In the genomic region with DNA sequence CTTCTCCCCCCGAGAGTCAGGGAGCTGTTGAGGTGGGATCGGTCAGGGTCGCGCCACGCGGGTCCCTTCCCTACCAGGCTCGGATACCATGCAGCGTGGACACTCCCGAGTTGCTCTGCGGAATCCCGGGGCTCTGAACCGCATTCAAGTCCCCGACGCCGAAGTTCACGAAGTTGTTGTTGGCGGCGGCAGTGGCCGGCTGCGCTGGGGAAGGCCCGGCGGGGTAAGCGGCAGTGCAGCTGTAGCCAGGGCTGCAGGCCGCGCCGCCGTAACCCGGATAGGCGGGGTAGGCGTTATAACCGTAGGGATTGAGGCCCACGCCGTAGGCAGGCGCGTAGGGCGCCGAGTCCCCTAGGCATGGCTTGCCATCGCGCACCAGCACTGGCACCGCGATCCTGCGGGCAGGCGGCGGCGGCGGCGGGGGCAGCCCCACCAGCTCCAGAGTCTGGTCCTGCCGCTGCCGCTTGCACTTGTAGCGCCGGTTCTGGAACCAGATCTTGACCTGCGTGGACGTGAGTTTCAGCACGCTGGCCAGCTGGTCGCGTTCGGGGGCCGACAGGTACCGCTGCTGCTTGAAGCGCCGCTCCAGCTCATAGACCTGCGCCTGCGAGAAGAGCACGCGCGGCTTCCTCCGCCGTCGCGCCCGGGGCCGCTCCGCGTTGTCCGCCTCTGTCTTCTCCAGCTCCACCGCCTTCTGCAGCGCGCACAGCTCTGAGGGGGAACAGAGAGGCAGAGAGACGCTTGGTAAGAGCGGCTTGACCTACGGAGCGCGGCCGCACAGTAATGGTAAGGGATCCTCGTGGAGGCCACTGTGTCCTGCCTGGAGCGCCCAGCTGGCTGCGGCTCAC, we compare ENCODE assay signal across 12 cellular contexts.
A peak's percentile ranks its signal among the peaks of the same experiment; 100 is the strongest.
DNase-seq lines count a peak whose midpoint lies in the region; ATAC-seq lines count a peak whose summit lies in the region.
"Had no signal": no experiment of that assay in that cellular context is flagged by ENCODE, and none has a peak within 500 bp of the region (broad histone marks: within the 10 kb centered on the region; RNA-seq: fewer than 3 reads in every experiment).

No MANE protein-coding gene starts in this region.

- H3K9me3 Mint-ChIP-seq in activated T-cell treated with anti-CD3 and anti-CD28 coated beads, Interleukin-2, amount 50 U/mL, for 24 hours, result no peaks in the 10 kb centered on the region
- no peaks in the 10 kb centered on the region for H3K9me3 Mint-ChIP-seq in activated naive CD8-positive, alpha-beta T cell (ENCODE audit: low read depth)
- H3K9me3 Mint-ChIP-seq in stimulated activated effector memory CD8-positive, alpha-beta T cell treated with anti-CD3 and anti-CD28 coated beads, Interleukin-12 subunit alpha, Interleukin-12 subunit beta, amount 100 ng/mL, for 72 hours, result no peaks in the 10 kb centered on the region
- H3K9me3 Mint-ChIP-seq: activated B cell treated with CpG ODN at 0.5 μM for 24 hours; natural killer cell treated with Interleukin-12 subunit alpha and Interleukin-12 subunit beta and Interleukin-15 and Interleukin-18, amount 100 ng/mL, for 72 hours had no signal

- H3K27me3 Mint-ChIP-seq in activated T-cell treated with anti-CD3 and anti-CD28 coated beads, Interleukin-2, amount 50 U/mL, for 24 hours, result peaks cover 97% of the 10 kb centered on the region
- H3K27me3 Mint-ChIP-seq in activated naive CD8-positive, alpha-beta T cell, result peaks cover 60% of the 10 kb centered on the region

- H3K36me3 Mint-ChIP-seq in activated T-cell treated with anti-CD3 and anti-CD28 coated beads, Interleukin-2, amount 50 U/mL, for 24 hours (ENCODE audit: low read depth), result no peaks in the 10 kb centered on the region
- no peaks in the 10 kb centered on the region for H3K36me3 Mint-ChIP-seq in activated naive CD8-positive, alpha-beta T cell
- H3K36me3 Mint-ChIP-seq in stimulated activated effector memory CD8-positive, alpha-beta T cell treated with anti-CD3 and anti-CD28 coated beads, Interleukin-12 subunit alpha, Interleukin-12 subunit beta, amount 100 ng/mL, for 72 hours, result peaks cover 7% of the 10 kb centered on the region
- H3K36me3 Mint-ChIP-seq: natural killer cell treated with Interleukin-12 subunit alpha and Interleukin-12 subunit beta and Interleukin-15 and Interleukin-18, amount 100 ng/mL, for 72 hours had no signal

- peaks cover 51% of the 10 kb centered on the region for H3K4me1 Mint-ChIP-seq in activated T-cell treated with anti-CD3 and anti-CD28 coated beads, Interleukin-2, amount 50 U/mL, for 24 hours (ENCODE audit: low read depth)
- peaks cover 46% of the 10 kb centered on the region for H3K4me1 Mint-ChIP-seq in activated naive CD8-positive, alpha-beta T cell (ENCODE audit: low read depth)
- peaks cover 49% of the 10 kb centered on the region for H3K4me1 Mint-ChIP-seq in stimulated activated effector memory CD8-positive, alpha-beta T cell treated with anti-CD3 and anti-CD28 coated beads, Interleukin-12 subunit alpha, Interleukin-12 subunit beta, amount 100 ng/mL, for 72 hours

- peak overlapping the region; percentile 41 for H3K4me3 Mint-ChIP-seq in activated T-cell treated with anti-CD3 and anti-CD28 coated beads, Interleukin-2, amount 50 U/mL, for 24 hours
- peak overlapping the region; percentile 35 for H3K4me3 Mint-ChIP-seq in activated naive CD8-positive, alpha-beta T cell
- peak overlapping the region; percentile 21 for H3K4me3 Mint-ChIP-seq in stimulated activated effector memory CD8-positive, alpha-beta T cell treated with anti-CD3 and anti-CD28 coated beads, Interleukin-12 subunit alpha, Interleukin-12 subunit beta, amount 100 ng/mL, for 72 hours
- H3K4me3 Mint-ChIP-seq: activated B cell treated with CpG ODN at 0.5 μM for 24 hours; natural killer cell treated with Interleukin-12 subunit alpha and Interleukin-12 subunit beta and Interleukin-15 and Interleukin-18, amount 100 ng/mL, for 72 hours had no signal

- H3K27ac Mint-ChIP-seq in activated T-cell treated with anti-CD3 and anti-CD28 coated beads, Interleukin-2, amount 50 U/mL, for 24 hours, result peak overlapping the region; percentile 59
- H3K27ac Mint-ChIP-seq in activated naive CD8-positive, alpha-beta T cell, result no peak overlapping the region
- no peak overlapping the region for H3K27ac Mint-ChIP-seq in stimulated activated effector memory CD8-positive, alpha-beta T cell treated with anti-CD3 and anti-CD28 coated beads, Interleukin-12 subunit alpha, Interleukin-12 subunit beta, amount 100 ng/mL, for 72 hours
- H3K27ac Mint-ChIP-seq: activated B cell treated with CpG ODN at 0.5 μM for 24 hours; natural killer cell treated with Interleukin-12 subunit alpha and Interleukin-12 subunit beta and Interleukin-15 and Interleukin-18, amount 100 ng/mL, for 72 hours had no signal

- DNase-seq in activated T-cell treated with anti-CD3 and anti-CD28 coated beads, Interleukin-2, amount 50 U/mL, for 24 hours, result no peak
- no peak for DNase-seq in activated T-cell treated with anti-CD3 and anti-CD28 coated beads, Interleukin-2, amount 50 U/mL, for 1 hour
- peak; percentile 60 for DNase-seq in left kidney (ENCODE audit: low read depth, low spot score)
- DNase-seq in stimulated activated effector memory CD8-positive, alpha-beta T cell treated with anti-CD3 and anti-CD28 coated beads, Interleukin-12 subunit alpha, Interleukin-12 subunit beta, amount 100 ng/mL, for 72 hours (ENCODE audit: low spot score in 2 of 2), result no peak
- DNase-seq in amygdala (lab: John Stamatoyannopoulos, UW), result no peak
- DNase-seq in NCI-H1694 (lab: John Stamatoyannopoulos, UW), result no peak
- DNase-seq: activated B cell treated with CpG ODN at 0.5 μM for 24 hours, MM.1S, PC-9 had no signal

- ATAC-seq in stimulated activated effector memory CD8-positive, alpha-beta T cell treated with anti-CD3 and anti-CD28 coated beads, Interleukin-12 subunit alpha, Interleukin-12 subunit beta, amount 100 ng/mL, for 72 hours, result no peak
- no peak for ATAC-seq in GM19023 (IDR thresholded peaks at IDR 0.05; ENCODE audit: unreplicated experiment)
- ATAC-seq: natural killer cell treated with Interleukin-12 subunit alpha and Interleukin-12 subunit beta and Interleukin-15 and Interleukin-18, amount 100 ng/mL, for 72 hours had no signal
